ENCODE assay signal across 3 cellular contexts in the genomic region with DNA sequence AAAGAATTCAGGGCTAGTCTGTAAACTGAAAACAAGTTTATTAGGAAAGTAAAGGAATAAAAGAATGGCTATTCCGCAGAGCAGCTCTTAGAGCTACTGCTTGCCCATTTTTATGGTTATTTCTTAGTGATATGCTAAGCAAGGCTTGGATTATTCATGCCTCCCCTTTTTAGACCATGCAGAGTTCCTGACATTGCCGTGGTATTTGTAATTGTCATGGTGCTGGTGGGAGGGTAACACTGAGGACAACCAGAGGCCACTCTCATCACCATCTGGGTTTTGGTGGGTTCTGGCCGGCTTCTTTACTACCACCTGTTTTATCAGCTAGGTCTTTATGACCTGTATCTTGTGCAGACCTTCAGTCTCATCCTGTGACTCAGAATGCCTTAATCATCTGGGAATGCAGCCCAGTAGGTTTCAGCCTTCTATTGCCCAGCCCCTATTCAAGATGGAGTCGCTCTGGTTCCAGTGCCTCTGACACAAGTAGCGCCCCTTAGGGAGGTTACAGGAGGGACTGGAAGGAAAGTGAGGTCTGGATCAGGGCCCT. TPM values are rescaled to one million over a fixed set of nuclear protein-coding genes. Genes with fewer than 3 reads are reported as not detected.
"Had no signal": no experiment of that assay in that cellular context is flagged by ENCODE, and none has a peak within 500 bp of the region (broad histone marks: within the 10 kb centered on the region; RNA-seq: fewer than 3 reads in every experiment).

No MANE protein-coding gene starts in this region.

RNA-seq across cellular contexts. Expression of a gene that starts 3.4 kb away (rescaled TPM):
- total RNA-seq: frontal cortex, glomerular endothelial cell, occipital lobe had no signal
